In the genomic region with DNA sequence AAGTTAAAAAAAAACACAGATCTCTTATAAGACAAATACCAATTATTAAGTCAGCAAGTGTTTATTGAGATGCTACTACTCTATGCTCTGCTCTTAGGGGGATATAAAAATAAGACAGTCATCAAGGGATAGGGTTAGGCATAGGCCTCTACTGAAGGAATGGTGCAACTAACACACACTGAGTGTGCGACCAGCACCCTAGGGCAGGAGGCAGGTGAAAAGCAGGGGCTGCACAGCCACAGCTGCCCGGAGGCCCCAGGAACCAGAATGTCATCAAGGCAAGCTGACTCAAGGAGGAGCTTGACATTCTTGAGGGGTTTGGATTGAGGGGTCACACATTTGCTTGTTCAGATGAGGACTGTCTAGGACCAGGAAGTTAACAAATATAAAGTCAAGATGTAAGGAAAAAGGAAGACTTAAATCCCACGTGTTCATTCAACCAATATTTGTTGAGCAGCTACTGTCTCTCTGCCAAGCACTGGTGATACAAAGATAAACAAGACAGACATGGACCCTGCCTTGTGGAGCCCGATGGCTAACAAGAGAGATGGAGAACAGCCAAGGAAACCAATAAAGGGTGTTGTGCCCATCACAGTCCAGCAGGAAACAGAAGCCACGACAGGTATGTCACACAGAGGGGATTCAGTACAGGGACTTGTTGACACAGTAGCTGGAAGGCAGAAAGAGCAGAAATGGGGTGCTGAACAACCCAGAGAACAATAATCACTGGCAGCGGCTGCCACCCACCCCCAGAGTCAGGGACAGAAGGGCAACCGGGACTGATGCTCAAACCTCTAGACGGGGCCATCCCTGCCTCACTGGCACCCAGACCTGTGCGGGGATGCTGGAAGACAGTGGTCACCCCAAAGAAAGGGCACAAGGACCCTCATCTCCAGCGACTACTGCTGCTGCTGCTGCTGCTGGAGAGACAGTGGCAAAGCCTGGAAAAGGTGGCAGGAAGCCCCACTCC, we compare ENCODE assay signal across 19 cellular contexts. TPM values are rescaled to one million over a fixed set of nuclear protein-coding genes. Genes with fewer than 3 reads are reported as not detected.
DNase-seq lines count a peak whose midpoint lies in the region; ATAC-seq, FAIRE-seq and TF ChIP-seq lines count a peak whose summit lies in the region.
"Had no signal": no experiment of that assay in that cellular context is flagged by ENCODE, and none has a peak within 500 bp of the region (broad histone marks: within the 10 kb centered on the region; RNA-seq: fewer than 3 reads in every experiment).

No MANE protein-coding gene starts in this region.

- H3K27ac ChIP-seq in HepG2 (ENCODE audit: extremely low read length, insufficient read depth, low read length) (no peak overlapping the region), right lobe of liver (no peak overlapping the region), gastroesophageal sphincter (no peak overlapping the region)
- H3K27ac ChIP-seq: 22Rv1 had no signal

- DNase-seq in DMS53 (lab: John Stamatoyannopoulos, UW): peak; percentile 33
- no peak for DNase-seq in DMS53 treated with DMSO at 0.1 percent for 48 hours (lab: John Stamatoyannopoulos, UW; ENCODE audit: unreplicated experiment)
- DNase-seq in HepG2 (ENCODE audit: low spot score): no peak
- DNase-seq in right lobe of liver: no peak
- DNase-seq in SIG-M5 (lab: John Stamatoyannopoulos, UW): no peak
- no peak for DNase-seq in activated T-cell treated with anti-CD3 and anti-CD28 coated beads for 4 hours
- no peak for DNase-seq in activated CD4-positive, alpha-beta T cell treated with anti-CD3 and anti-CD28 coated beads, Interleukin-2, amount 10 ng/mL, durations not matched to agents 24 days and 14 days
- DNase-seq: CD8-positive, alpha-beta memory T cell; DMS79; HCEC 1CT had no signal

- no peak overlapping the region for H2AFZ ChIP-seq in HepG2 (ENCODE audit: low read length)

- H3K4me1 Mint-ChIP-seq in activated CD4-positive, alpha-beta T cell treated with anti-CD3 and anti-CD28 coated beads, Interleukin-2, amount 10 ng/mL, durations not matched to agents 24 days and 14 days: no peaks in the 10 kb centered on the region
- H3K4me1 Mint-ChIP-seq: CD8-positive, alpha-beta memory T cell; IgD-negative memory B cell had no signal

- H4K20me1 ChIP-seq in HepG2 (ENCODE audit: insufficient read depth, low read length): no peaks in the 10 kb centered on the region; the same call in 1 of the 2 replicates

- no peak for TF ChIP-seq POLR2A in HepG2 (IDR thresholded peaks at IDR 0.05; ENCODE audit: insufficient read depth in 1 of 2, low read depth in 2 of 2, low read length in 2 of 2)
- no peak for TF ChIP-seq POLR2A in right lobe of liver (IDR thresholded peaks at IDR 0.05)
- TF ChIP-seq POLR2A in gastroesophageal sphincter (IDR thresholded peaks at IDR 0.05): no peak

- in situ Hi-C loops in HepG2 (cut with HindIII; ENCODE audit: extremely low pct_ligation_motif_present, low pct_unique_long_range_greater_than_20kb): no loop called here

- no peak for TF ChIP-seq RAD21 in HepG2 (CRISPR knock-in tag; IDR thresholded peaks at IDR 0.05)

- CTCF ChIA-PET in HepG2 (lab: Yijun Ruan, JAX; ENCODE audit: low intra/inter-chr PET ratio, low total read pairs): no interaction called here

- H3K4me3 Mint-ChIP-seq in activated CD4-positive, alpha-beta T cell treated with anti-CD3 and anti-CD28 coated beads, Interleukin-2, amount 10 ng/mL, durations not matched to agents 24 days and 14 days: no peak overlapping the region
- H3K4me3 Mint-ChIP-seq: CD8-positive, alpha-beta memory T cell; IgD-negative memory B cell had no signal

- peaks cover 6 to 44% of the 10 kb centered on the region in 2 experiments; a peak in 4 of 5 replicates for H3K27me3 ChIP-seq in HepG2 (ENCODE audit: control insufficient read depth in 1 of 2, insufficient read depth in 2 of 2, low read length in 2 of 2)
- no peaks in the 10 kb centered on the region for H3K27me3 ChIP-seq in right lobe of liver
- peaks cover 60% of the 10 kb centered on the region for H3K27me3 ChIP-seq in gastroesophageal sphincter

- no peak for FAIRE-seq in HepG2 (lab: Jason Lieb, UNC)
- FAIRE-seq: GM12878, GM18507 had no signal

- intact Hi-C loops in HepG2 (cut with micrococcal nuclease; ENCODE audit: unreplicated experiment): no loop called here
- intact Hi-C loops in right lobe of liver (cut with DNase I): no loop called here
- intact Hi-C loops in activated CD4-positive, alpha-beta T cell treated with anti-CD3 and anti-CD28 coated beads, Interleukin-2, amount 10 ng/mL, durations not matched to agents 24 days and 14 days (cut with micrococcal nuclease): no loop called here

- TF ChIP-seq CTCF in HepG2 (CRISPR knock-in tag; IDR thresholded peaks at IDR 0.05) (no peak), right lobe of liver (IDR thresholded peaks at IDR 0.05) (no peak), gastroesophageal sphincter (IDR thresholded peaks at IDR 0.05) (no peak)

- WGBS in HepG2 (ENCODE audit: low lambda C conversion rate): 34% methylated on average over 8 of the region's 10 CpGs
- WGBS in right lobe of liver (ENCODE audit: insufficient coverage, low coverage, low lambda C conversion rate, missing lambda C conversion rate): 44% methylated on average over 7 of the region's 10 CpGs
- 64 to 90% methylated on average over 2 to 7 of the region's 10 CpGs for WGBS in gastroesophageal sphincter (ENCODE audit: low coverage in 1 of 2), 2 donors

- H3K36me3 Mint-ChIP-seq in activated CD4-positive, alpha-beta T cell treated with anti-CD3 and anti-CD28 coated beads, Interleukin-2, amount 10 ng/mL, durations not matched to agents 24 days and 14 days (ENCODE audit: low read depth): no peaks in the 10 kb centered on the region
- H3K36me3 Mint-ChIP-seq: CD8-positive, alpha-beta memory T cell; IgD-negative memory B cell had no signal

- no peaks in the 10 kb centered on the region for H3K9me3 Mint-ChIP-seq in activated CD4-positive, alpha-beta T cell treated with anti-CD3 and anti-CD28 coated beads, Interleukin-2, amount 10 ng/mL, durations not matched to agents 24 days and 14 days
- H3K9me3 Mint-ChIP-seq: CD8-positive, alpha-beta memory T cell had no signal

- no TSS peak for BruUV-seq in HepG2 (replicated peaks; lab: Mats Ljungman, UMichigan)

- no peaks in the 10 kb centered on the region for H3K36me3 ChIP-seq in HepG2 (replicated peaks in 1 of 2; ENCODE audit: control insufficient read depth in 1 of 2, insufficient read depth in 2 of 2, low read length in 2 of 2)
- no peaks in the 10 kb centered on the region for H3K36me3 ChIP-seq in right lobe of liver
- no peaks in the 10 kb centered on the region for H3K36me3 ChIP-seq in gastroesophageal sphincter

- H3K27me3 Mint-ChIP-seq in activated CD4-positive, alpha-beta T cell treated with anti-CD3 and anti-CD28 coated beads, Interleukin-2, amount 10 ng/mL, durations not matched to agents 24 days and 14 days: peaks cover 8% of the 10 kb centered on the region

- POLR2A ChIA-PET in HepG2 (lab: Yijun Ruan, JAX): no interaction called here

- H3K9me3 ChIP-seq in HepG2 (ENCODE audit: low read length) (no peaks in the 10 kb centered on the region), right lobe of liver (no peaks in the 10 kb centered on the region), gastroesophageal sphincter (no peaks in the 10 kb centered on the region)

- H3K4me2 ChIP-seq in HepG2 (ENCODE audit: low read depth, low read length): no peak overlapping the region

- no peak overlapping the region for H3K27ac Mint-ChIP-seq in activated CD4-positive, alpha-beta T cell treated with anti-CD3 and anti-CD28 coated beads, Interleukin-2, amount 10 ng/mL, durations not matched to agents 24 days and 14 days
- H3K27ac Mint-ChIP-seq: CD8-positive, alpha-beta memory T cell had no signal

- H3K9ac ChIP-seq in HepG2 (ENCODE audit: insufficient read depth, low read depth, low read length): no peak overlapping the region

- no peaks in the 10 kb centered on the region for H3K79me2 ChIP-seq in HepG2 (ENCODE audit: insufficient read depth, low read length)

- no peak overlapping the region for H3K4me3 ChIP-seq in HepG2 (replicated peaks in 1 of 3; ENCODE audit: insufficient read depth in 1 of 3, low read depth in 2 of 3, low read length in 3 of 3)
- no peak overlapping the region for H3K4me3 ChIP-seq in right lobe of liver
- H3K4me3 ChIP-seq in gastroesophageal sphincter: no peak overlapping the region
- H3K4me3 ChIP-seq: GM12878 had no signal

- H3K4me1 ChIP-seq in HepG2 (ENCODE audit: insufficient read depth, low read length) (no peaks in the 10 kb centered on the region), right lobe of liver (no peaks in the 10 kb centered on the region), gastroesophageal sphincter (no peaks in the 10 kb centered on the region)

- ATAC-seq in HepG2: peak; percentile 17; the same call in 2 of the 3 replicates
- ATAC-seq in right lobe of liver: no peak
- peak; percentile 31 for ATAC-seq in gastroesophageal sphincter
- ATAC-seq: GM12878 had no signal

- TF ChIP-seq EP300 in HepG2 (IDR thresholded peaks at IDR 0.05; ENCODE audit: low read depth in 2 of 2, low read length in 2 of 2) (no peak), HepG2 (CRISPR knock-in tag; IDR thresholded peaks at IDR 0.05; ENCODE audit: borderline replicate concordance) (no peak), gastroesophageal sphincter (IDR thresholded peaks at IDR 0.05) (no peak)

RNA-seq across cellular contexts. Expression of a gene that starts 45.8 kb away (rescaled TPM):
- not detected in 2 replicates for total RNA-seq in HepG2 (2016; rRNA removed; fragmentation: Illumina TruSeq; extraction: Trizol)
- not detected in 2 replicates for total RNA-seq in HepG2 (2016; cell fraction: cytosol; rRNA removed; fragmentation: Illumina TruSeq; extraction: Trizol; ENCODE audit: low read depth)
- not detected in 2 replicates for total RNA-seq in HepG2 (2016; cell fraction: insoluble cytoplasmic fraction; rRNA removed; fragmentation: Illumina TruSeq; extraction: Trizol)
- not detected in 2 replicates for total RNA-seq in HepG2 (2016; cell fraction: membrane; rRNA removed; fragmentation: Illumina TruSeq; extraction: Trizol)
- not detected in 2 replicates for total RNA-seq in HepG2 (2016; cell fraction: nucleus; rRNA removed; fragmentation: Illumina TruSeq; extraction: Trizol)
- not detected in 2 replicates for polyA plus RNA-seq in HepG2 (2011; rRNA removed)
- polyA plus RNA-seq in HepG2 (2011; cell fraction: cytosol; rRNA removed): not detected in 2 replicates
- not detected in 2 replicates for polyA plus RNA-seq in HepG2 (2011; cell fraction: nucleus; rRNA removed)
- polyA plus RNA-seq in HepG2 (2012): not detected in 2 replicates
- polyA plus RNA-seq in HepG2 (2016; cell fraction: cytosol; fragmentation: Illumina TruSeq; extraction: Trizol; ENCODE audit: low read depth): not detected in 2 replicates
- not detected in 2 replicates for polyA plus RNA-seq in HepG2 (2016; cell fraction: insoluble cytoplasmic fraction; fragmentation: Illumina TruSeq; extraction: Trizol; ENCODE audit: low read depth)
- polyA plus RNA-seq in HepG2 (2016; cell fraction: membrane; fragmentation: Illumina TruSeq; extraction: Trizol; ENCODE audit: low read depth): not detected in 2 replicates
- polyA plus RNA-seq in HepG2 (2016; cell fraction: nucleus; fragmentation: Illumina TruSeq; extraction: Trizol; ENCODE audit: insufficient read depth, low read depth): not detected in 2 replicates
- polyA minus RNA-seq in HepG2 (2011; rRNA and poly(A)+ RNA removed; ENCODE audit: low replicate concordance): not detected in 2 replicates
- not detected in 2 replicates for polyA minus RNA-seq in HepG2 (2011; cell fraction: cytosol; rRNA and poly(A)+ RNA removed)
- not detected in 2 replicates for polyA minus RNA-seq in HepG2 (2011; cell fraction: nucleus; rRNA and poly(A)+ RNA removed)
- under 1 TPM in 1 of 6 experiments, not detected in 5; 0.24 TPM for total RNA-seq in right lobe of liver
- total RNA-seq in gastroesophageal sphincter: 10 to 100 TPM; 21.3 to 39.8 (median 32.0) TPM
- 166 and 167 TPM in 2 replicates for total RNA-seq in activated CD4-positive, alpha-beta T cell treated with anti-CD3 and anti-CD28 coated beads, Interleukin-2, amount 10 ng/mL, durations not matched to agents 24 days and 14 days
- total RNA-seq: A673, G401, H4 had no signal
- polyA plus RNA-seq: BJ had no signal

Comparison
In these comparisons a context has a peak if more than half of its experiments do, and no peak if none do; other contexts are left out.
1. ATAC-seq: peak in HepG2 (single experiment) and gastroesophageal sphincter (single experiment); none in right lobe of liver (0 of 4).
2. RNA of a gene that starts 45.8 kb away (total RNA-seq): 166 to 167 TPM in activated CD4-positive, alpha-beta T cell treated with anti-CD3 and anti-CD28 coated beads, Interleukin-2, amount 10 ng/mL, durations not matched to agents 24 days and 14 days and 21.3 to 39.8 TPM in gastroesophageal sphincter; 0.24 TPM in right lobe of liver and not detected in HepG2; every median in the first group is over 10 times any median in the second.